In the genomic region with DNA sequence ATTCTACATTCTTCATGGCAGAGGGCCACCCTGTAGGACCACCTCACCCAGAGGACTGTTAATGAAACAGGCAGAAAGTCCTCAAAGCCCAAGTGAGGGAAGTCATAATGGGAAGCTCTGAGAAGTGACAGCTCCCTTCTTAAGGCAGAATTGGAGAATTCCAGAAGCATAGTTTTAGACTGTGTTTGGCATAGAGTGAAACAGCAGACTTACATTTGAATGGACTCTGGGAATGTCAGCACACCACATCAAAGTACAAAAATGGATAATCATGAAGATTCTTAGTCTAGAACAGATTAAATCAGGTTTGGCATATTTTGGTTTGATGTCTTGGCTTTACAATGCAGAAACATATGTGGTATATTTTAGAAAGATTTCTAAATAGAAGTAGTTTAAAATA, we compare ENCODE assay signal across 23 cellular contexts. TPM values are rescaled to one million over a fixed set of nuclear protein-coding genes. Genes with fewer than 3 reads are reported as not detected.
DNase-seq lines count a peak whose midpoint lies in the region; ATAC-seq and TF ChIP-seq lines count a peak whose summit lies in the region.
"Had no signal": no experiment of that assay in that cellular context is flagged by ENCODE, and none has a peak within 500 bp of the region (broad histone marks: within the 10 kb centered on the region; RNA-seq: fewer than 3 reads in every experiment).

No MANE protein-coding gene starts in this region.

- no peak overlapping the region for H3K4me3 ChIP-seq in GM23338
- no peak overlapping the region for H3K4me3 ChIP-seq in mucosa of rectum (ENCODE audit: low read length in 2 of 2)
- H3K4me3 ChIP-seq in thyroid gland (replicated peaks in 1 of 3) = no peak overlapping the region
- H3K4me3 ChIP-seq: MG63 had no signal

- TF ChIP-seq POLR2A in thyroid gland (IDR thresholded peaks at IDR 0.05) = no peak

- H2AFZ ChIP-seq in GM23338 = no peak overlapping the region

- TF ChIP-seq CTCF in GM23338 (conservative IDR thresholded peaks at IDR 0.05; ENCODE audit: low read depth in 2 of 2) = no peak
- TF ChIP-seq CTCF in thyroid gland (IDR thresholded peaks at IDR 0.05) = no peak

- peak overlapping the region; percentile 8 for H3K27ac Mint-ChIP-seq in activated naive CD8-positive, alpha-beta T cell
- H3K27ac Mint-ChIP-seq in activated naive CD8-positive, alpha-beta T cell treated with anti-CD3 and anti-CD28 coated beads, Interleukin-2, amount 50 U/mL, for 24 hours = no peak overlapping the region
- no peak overlapping the region for H3K27ac Mint-ChIP-seq in GM23338
- H3K27ac Mint-ChIP-seq: B cell; CD8-positive, alpha-beta T cell had no signal

- ATAC-seq in activated naive CD8-positive, alpha-beta T cell treated with anti-CD3 and anti-CD28 coated beads, Interleukin-2, amount 50 U/mL, for 24 hours = no peak
- ATAC-seq in GM23338 (no peak), GM18868 (IDR thresholded peaks at IDR 0.05; ENCODE audit: unreplicated experiment) (no peak), GM19328 (IDR thresholded peaks at IDR 0.05; ENCODE audit: unreplicated experiment) (no peak)
- ATAC-seq: CD8-positive, alpha-beta T cell; PC-3 had no signal

- H3K27me3 ChIP-seq in GM23338 (ENCODE audit: insufficient read depth) (no peaks in the 10 kb centered on the region), mucosa of rectum (ENCODE audit: control insufficient read depth in 2 of 2, insufficient read depth in 2 of 2, low read length in 2 of 2) (no peaks in the 10 kb centered on the region), thyroid gland (no peaks in the 10 kb centered on the region)
- H3K27me3 ChIP-seq: MG63 had no signal

- no peak overlapping the region for H3K9ac ChIP-seq in mucosa of rectum (ENCODE audit: low read depth in 1 of 2, low read length in 2 of 2)

- H3K79me2 ChIP-seq in GM23338 (replicated peaks; ENCODE audit: insufficient read depth) = peaks cover 17% of the 10 kb centered on the region

- peaks cover 10% of the 10 kb centered on the region; the same call in 1 of the 2 replicates for H4K20me1 ChIP-seq in GM23338 (replicated peaks; ENCODE audit: insufficient read depth)

- no peak overlapping the region for H3K27ac ChIP-seq in GM23338 (ENCODE audit: low read depth)
- peak overlapping the region; percentile 12 to 41 for H3K27ac ChIP-seq in mucosa of rectum (ENCODE audit: low read depth in 2 of 2, low read length in 2 of 2)
- peak overlapping the region; percentile 77 to 94 (median 79) for H3K27ac ChIP-seq in thyroid gland
- H3K27ac ChIP-seq: 22Rv1, C4-2B had no signal

- H3K4me1 ChIP-seq in GM23338 (ENCODE audit: insufficient read depth) = peaks cover 39% of the 10 kb centered on the region
- H3K4me1 ChIP-seq in mucosa of rectum (ENCODE audit: control insufficient read depth in 2 of 2, insufficient read depth in 2 of 2, low read length in 2 of 2) = peaks cover 4 to 12% of the 10 kb centered on the region in 2 donors
- peaks cover 76 to 79% of the 10 kb centered on the region in 2 donors for H3K4me1 ChIP-seq in thyroid gland

- no peaks in the 10 kb centered on the region for H3K9me3 Mint-ChIP-seq in activated naive CD8-positive, alpha-beta T cell (ENCODE audit: low read depth)
- H3K9me3 Mint-ChIP-seq in activated naive CD8-positive, alpha-beta T cell treated with anti-CD3 and anti-CD28 coated beads, Interleukin-2, amount 50 U/mL, for 24 hours = no peaks in the 10 kb centered on the region
- no peaks in the 10 kb centered on the region; the same call in 2 of the 3 replicates for H3K9me3 Mint-ChIP-seq in GM23338
- H3K9me3 Mint-ChIP-seq: CD8-positive, alpha-beta T cell had no signal

- 0 out of 2 replicates have a peak overlapping the region, but pooled peaks have one; percentile 60 for H3K4me2 ChIP-seq in GM23338

- intact Hi-C loops in thyroid gland (cut with DNase I) = no loop called here

- no peak for DNase-seq in activated naive CD8-positive, alpha-beta T cell treated with anti-CD3 and anti-CD28 coated beads, Interleukin-2, amount 50 U/mL, for 24 hours
- no peak for DNase-seq in GM23338 (ENCODE audit: low spot score)
- DNase-seq in thyroid gland = no peak
- DNase-seq: Caco-2; CD8-positive, alpha-beta T cell; DMS 273 treated with DMSO at 0.1 percent for 48 hours; EL; GDM1; IMR-90; KG1; MG63; NCI-H446 treated with DMSO at 0.1 percent for 48 hours; NCI-H526; NCI-H82; NK-92 treated with Interleukin-12 subunit alpha and Interleukin-12 subunit beta, amount 100 ng/mL, for 24 hours; PC-3 had no signal

- H3K36me3 Mint-ChIP-seq in activated naive CD8-positive, alpha-beta T cell = no peaks in the 10 kb centered on the region
- no peaks in the 10 kb centered on the region for H3K36me3 Mint-ChIP-seq in activated naive CD8-positive, alpha-beta T cell treated with anti-CD3 and anti-CD28 coated beads, Interleukin-2, amount 50 U/mL, for 24 hours (ENCODE audit: low read depth)
- H3K36me3 Mint-ChIP-seq in GM23338 (ENCODE audit: low read depth) = no peaks in the 10 kb centered on the region
- H3K36me3 Mint-ChIP-seq: CD8-positive, alpha-beta T cell had no signal

- H3F3A ChIP-seq in GM23338 (replicated peaks; ENCODE audit: low read depth) = no peaks in the 10 kb centered on the region

- H3K4me3 Mint-ChIP-seq in activated naive CD8-positive, alpha-beta T cell = no peak overlapping the region
- H3K4me3 Mint-ChIP-seq in activated naive CD8-positive, alpha-beta T cell treated with anti-CD3 and anti-CD28 coated beads, Interleukin-2, amount 50 U/mL, for 24 hours = no peak overlapping the region
- no peak overlapping the region for H3K4me3 Mint-ChIP-seq in GM23338
- H3K4me3 Mint-ChIP-seq: B cell; CD8-positive, alpha-beta T cell had no signal

- H3K4me1 Mint-ChIP-seq in activated naive CD8-positive, alpha-beta T cell (ENCODE audit: low read depth) = peaks cover 38% of the 10 kb centered on the region
- peaks cover 9% of the 10 kb centered on the region for H3K4me1 Mint-ChIP-seq in activated naive CD8-positive, alpha-beta T cell treated with anti-CD3 and anti-CD28 coated beads, Interleukin-2, amount 50 U/mL, for 24 hours
- H3K4me1 Mint-ChIP-seq in GM23338 = peaks cover 35% of the 10 kb centered on the region
- H3K4me1 Mint-ChIP-seq: B cell had no signal

- H3K9me3 ChIP-seq in mucosa of rectum (ENCODE audit: control insufficient read depth in 2 of 2, low read length in 2 of 2) (no peaks in the 10 kb centered on the region), thyroid gland (no peaks in the 10 kb centered on the region)
- H3K9me3 ChIP-seq: Caco-2, MG63 had no signal

- H3K36me3 ChIP-seq in GM23338 (ENCODE audit: insufficient read depth) (no peaks in the 10 kb centered on the region), mucosa of rectum (ENCODE audit: control insufficient read depth in 2 of 2, insufficient read depth in 2 of 2, low read length in 2 of 2) (no peaks in the 10 kb centered on the region), thyroid gland (no peaks in the 10 kb centered on the region)
- H3K36me3 ChIP-seq: MG63 had no signal

- no peaks in the 10 kb centered on the region for H3K9me2 ChIP-seq in GM23338 (ENCODE audit: insufficient read depth)

- H3K27me3 Mint-ChIP-seq in activated naive CD8-positive, alpha-beta T cell = peaks cover 2% of the 10 kb centered on the region
- peaks cover under 1% of the 10 kb centered on the region for H3K27me3 Mint-ChIP-seq in activated naive CD8-positive, alpha-beta T cell treated with anti-CD3 and anti-CD28 coated beads, Interleukin-2, amount 50 U/mL, for 24 hours
- H3K27me3 Mint-ChIP-seq in GM23338 (ENCODE audit: insufficient read depth, low read depth, poor library complexity) = no peaks in the 10 kb centered on the region

TF ChIP-seq in GM23338, 12 proteins besides CTCF, POLR2A, EP300 and RAD21 (continues in another document):
- TF ChIP-seq ZNF114 (CRISPR knock-in tag; IDR thresholded peaks at IDR 0.05) (no peak), EZH2 (IDR thresholded peaks at IDR 0.05; ENCODE audit: low read depth, unreplicated experiment) (no peak)
- TF ChIP-seq, protein P1, sequence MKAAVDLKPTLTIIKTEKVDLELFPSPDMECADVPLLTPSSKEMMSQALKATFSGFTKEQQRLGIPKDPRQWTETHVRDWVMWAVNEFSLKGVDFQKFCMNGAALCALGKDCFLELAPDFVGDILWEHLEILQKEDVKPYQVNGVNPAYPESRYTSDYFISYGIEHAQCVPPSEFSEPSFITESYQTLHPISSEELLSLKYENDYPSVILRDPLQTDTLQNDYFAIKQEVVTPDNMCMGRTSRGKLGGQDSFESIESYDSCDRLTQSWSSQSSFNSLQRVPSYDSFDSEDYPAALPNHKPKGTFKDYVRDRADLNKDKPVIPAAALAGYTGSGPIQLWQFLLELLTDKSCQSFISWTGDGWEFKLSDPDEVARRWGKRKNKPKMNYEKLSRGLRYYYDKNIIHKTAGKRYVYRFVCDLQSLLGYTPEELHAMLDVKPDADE (IDR thresholded peaks at IDR 0.05) = no peak

RNA-seq across cellular contexts. Expression of a gene that starts 17.9 kb away (rescaled TPM):
- total RNA-seq in GM23338 (2014; rRNA removed; shearing (Covaris generic)) = 23.8 and 24.5 TPM in 2 replicates
- 7.5 and 8.4 TPM in 2 replicates for polyA plus RNA-seq in GM23338 (2016; fragmentation: Nextera tagmentation; extraction: Ambion mirVana)
- total RNA-seq in thyroid gland = 100 to 1,000 TPM; 170 to 225 (median 183) TPM
- total RNA-seq: B cell had no signal
